1 cellular context compared by ENCODE assay signal in the genomic region with DNA sequence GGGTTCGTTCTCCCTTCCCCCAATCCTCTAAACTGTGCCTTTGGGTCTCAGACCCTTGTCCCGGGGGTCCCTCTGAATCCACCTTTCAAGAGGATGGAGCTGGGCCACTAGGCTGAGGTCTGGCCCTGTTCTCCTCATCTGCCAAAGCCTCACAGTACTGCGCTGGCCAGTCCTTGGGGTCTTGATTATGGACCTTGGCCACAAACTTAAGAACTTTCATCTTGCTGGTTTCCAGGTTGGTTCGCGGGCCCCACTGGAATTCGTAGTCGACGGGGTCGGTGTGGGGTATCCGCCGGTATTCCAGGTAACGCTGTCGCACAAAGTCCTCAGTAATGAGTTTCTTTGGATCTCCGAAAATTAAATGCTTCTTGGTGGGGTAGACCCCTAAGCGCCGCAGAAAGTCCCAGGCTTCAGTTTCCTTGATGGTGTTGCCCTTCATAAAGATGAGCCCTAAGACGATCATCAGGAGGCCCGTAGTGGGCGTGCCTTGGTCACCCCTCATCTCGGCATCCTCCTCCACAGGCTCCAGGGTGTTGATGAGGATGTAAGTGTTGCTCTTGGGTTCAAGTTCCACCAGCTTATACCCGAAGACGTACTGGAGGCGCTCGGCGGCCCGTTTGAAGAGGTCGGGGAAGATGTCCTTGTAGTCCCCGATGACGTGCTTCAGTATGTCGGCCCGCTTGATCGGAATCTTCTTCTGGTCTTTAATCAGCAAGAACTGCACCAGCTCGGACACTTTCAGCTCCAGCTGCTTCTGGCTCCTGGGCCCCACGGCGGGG.
TF ChIP-seq lines count a peak whose summit lies in the region.

No MANE protein-coding gene starts in this region.

TF ChIP-seq in HEK293, 187 proteins besides CTCF, POLR2A, EP300 and RAD21 (continued from another document):
- TF ChIP-seq, protein P1, sequence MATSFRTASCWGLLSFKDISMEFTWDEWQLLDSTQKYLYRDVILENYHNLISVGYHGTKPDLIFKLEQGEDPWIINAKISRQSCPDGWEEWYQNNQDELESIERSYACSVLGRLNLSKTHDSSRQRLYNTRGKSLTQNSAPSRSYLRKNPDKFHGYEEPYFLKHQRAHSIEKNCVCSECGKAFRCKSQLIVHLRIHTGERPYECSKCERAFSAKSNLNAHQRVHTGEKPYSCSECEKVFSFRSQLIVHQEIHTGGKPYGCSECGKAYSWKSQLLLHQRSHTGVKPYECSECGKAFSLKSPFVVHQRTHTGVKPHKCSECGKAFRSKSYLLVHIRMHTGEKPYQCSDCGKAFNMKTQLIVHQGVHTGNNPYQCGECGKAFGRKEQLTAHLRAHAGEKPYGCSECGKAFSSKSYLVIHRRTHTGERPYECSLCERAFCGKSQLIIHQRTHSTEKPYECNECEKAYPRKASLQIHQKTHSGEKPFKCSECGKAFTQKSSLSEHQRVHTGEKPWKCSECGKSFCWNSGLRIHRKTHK (tag by site-specific recombination; IDR thresholded peaks at IDR 0.05), result no peak
- TF ChIP-seq, protein P2, sequence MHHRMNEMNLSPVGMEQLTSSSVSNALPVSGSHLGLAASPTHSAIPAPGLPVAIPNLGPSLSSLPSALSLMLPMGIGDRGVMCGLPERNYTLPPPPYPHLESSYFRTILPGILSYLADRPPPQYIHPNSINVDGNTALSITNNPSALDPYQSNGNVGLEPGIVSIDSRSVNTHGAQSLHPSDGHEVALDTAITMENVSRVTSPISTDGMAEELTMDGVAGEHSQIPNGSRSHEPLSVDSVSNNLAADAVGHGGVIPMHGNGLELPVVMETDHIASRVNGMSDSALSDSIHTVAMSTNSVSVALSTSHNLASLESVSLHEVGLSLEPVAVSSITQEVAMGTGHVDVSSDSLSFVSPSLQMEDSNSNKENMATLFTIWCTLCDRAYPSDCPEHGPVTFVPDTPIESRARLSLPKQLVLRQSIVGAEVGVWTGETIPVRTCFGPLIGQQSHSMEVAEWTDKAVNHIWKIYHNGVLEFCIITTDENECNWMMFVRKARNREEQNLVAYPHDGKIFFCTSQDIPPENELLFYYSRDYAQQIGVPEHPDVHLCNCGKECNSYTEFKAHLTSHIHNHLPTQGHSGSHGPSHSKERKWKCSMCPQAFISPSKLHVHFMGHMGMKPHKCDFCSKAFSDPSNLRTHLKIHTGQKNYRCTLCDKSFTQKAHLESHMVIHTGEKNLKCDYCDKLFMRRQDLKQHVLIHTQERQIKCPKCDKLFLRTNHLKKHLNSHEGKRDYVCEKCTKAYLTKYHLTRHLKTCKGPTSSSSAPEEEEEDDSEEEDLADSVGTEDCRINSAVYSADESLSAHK (tag by site-specific recombination; IDR thresholded peaks at IDR 0.05), result no peak
- TF ChIP-seq, protein P3, sequence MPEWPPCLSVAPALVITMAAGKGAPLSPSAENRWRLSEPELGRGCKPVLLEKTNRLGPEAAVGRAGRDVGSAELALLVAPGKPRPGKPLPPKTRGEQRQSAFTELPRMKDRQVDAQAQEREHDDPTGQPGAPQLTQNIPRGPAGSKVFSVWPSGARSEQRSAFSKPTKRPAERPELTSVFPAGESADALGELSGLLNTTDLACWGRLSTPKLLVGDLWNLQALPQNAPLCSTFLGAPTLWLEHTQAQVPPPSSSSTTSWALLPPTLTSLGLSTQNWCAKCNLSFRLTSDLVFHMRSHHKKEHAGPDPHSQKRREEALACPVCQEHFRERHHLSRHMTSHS (tag by site-specific recombination; IDR thresholded peaks at IDR 0.05), result no peak
- TF ChIP-seq, protein P4, sequence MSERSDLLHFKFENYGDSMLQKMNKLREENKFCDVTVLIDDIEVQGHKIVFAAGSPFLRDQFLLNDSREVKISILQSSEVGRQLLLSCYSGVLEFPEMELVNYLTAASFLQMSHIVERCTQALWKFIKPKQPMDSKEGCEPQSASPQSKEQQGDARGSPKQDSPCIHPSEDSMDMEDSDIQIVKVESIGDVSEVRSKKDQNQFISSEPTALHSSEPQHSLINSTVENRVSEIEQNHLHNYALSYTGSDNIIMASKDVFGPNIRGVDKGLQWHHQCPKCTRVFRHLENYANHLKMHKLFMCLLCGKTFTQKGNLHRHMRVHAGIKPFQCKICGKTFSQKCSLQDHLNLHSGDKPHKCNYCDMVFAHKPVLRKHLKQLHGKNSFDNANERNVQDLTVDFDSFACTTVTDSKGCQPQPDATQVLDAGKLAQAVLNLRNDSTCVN (tag by site-specific recombination; optimal IDR thresholded peaks at IDR 0.05), result no peak
- TF ChIP-seq ZNF223 (tag by site-specific recombination; IDR thresholded peaks at IDR 0.05), result no peak
- TF ChIP-seq GLI2 (tag by site-specific recombination; IDR thresholded peaks at IDR 0.05; ENCODE audit: borderline replicate concordance, low read depth), result no peak
- TF ChIP-seq SETDB1 (IDR thresholded peaks at IDR 0.05; ENCODE audit: insufficient read length, low read length), result no peak
- TF ChIP-seq ZNF121 (tag by site-specific recombination; IDR thresholded peaks at IDR 0.05), result peak; percentile 85
- TF ChIP-seq MZF1 (tag by site-specific recombination; IDR thresholded peaks at IDR 0.05; ENCODE audit: borderline replicate concordance), result no peak
- TF ChIP-seq ZNF791 (tag by site-specific recombination; IDR thresholded peaks at IDR 0.05), result no peak
- peak; percentile 66 for TF ChIP-seq KLF9 (tag by site-specific recombination; IDR thresholded peaks at IDR 0.05; ENCODE audit: low read depth)
- no peak for TF ChIP-seq SP2 (tag by site-specific recombination; IDR thresholded peaks at IDR 0.05)
- no peak for TF ChIP-seq ZNF155 (tag by site-specific recombination; IDR thresholded peaks at IDR 0.05)
TF ChIP-seq in HEK293: peak in this region for 6.
